21 cellular contexts compared by ENCODE assay signal in genomic region chr2:236783417-236784020, GRCh38.
A peak's percentile ranks its signal among the peaks of the same experiment; 100 is the strongest.
DNase-seq lines count a peak whose midpoint lies in the region; ATAC-seq and TF ChIP-seq lines count a peak whose summit lies in the region.
"Had no signal": no experiment of that assay in that cellular context is flagged by ENCODE, and none has a peak within 500 bp of the region (broad histone marks: within the 10 kb centered on the region; RNA-seq: fewer than 3 reads in every experiment).

No MANE protein-coding gene starts in this region.

- H3K4me1 ChIP-seq in PC-9 (replicated peaks; ENCODE audit: insufficient read depth) (peaks cover 20% of the 10 kb centered on the region), lower lobe of right lung (no peaks in the 10 kb centered on the region), subcutaneous abdominal adipose tissue (ENCODE audit: control insufficient read depth in 5 of 5, insufficient read depth in 5 of 5, low read length in 5 of 5) (peaks cover 2 to 31% (median 23%) of the 10 kb centered on the region in 5 donors)
- H3K4me1 ChIP-seq: HAP-1 had no signal

- peak; percentile 8 to 83 for ATAC-seq in left cardiac atrium
- no peak for ATAC-seq in Right ventricle myocardium superior (ENCODE audit: poor library complexity)
- peak; percentile 25 to 33 for ATAC-seq in lower lobe of right lung
- ATAC-seq: CD8-positive, alpha-beta T cell had no signal

- no peak overlapping the region for H3K4me3 ChIP-seq in PC-9
- no peak overlapping the region for H3K4me3 ChIP-seq in lower lobe of right lung
- H3K4me3 ChIP-seq in subcutaneous abdominal adipose tissue (ENCODE audit: low read depth in 1 of 5, low read length in 5 of 5) = no peak overlapping the region
- H3K4me3 ChIP-seq: HAP-1 had no signal

- no peak overlapping the region for H2AFZ ChIP-seq in PC-9

- no peaks in the 10 kb centered on the region for H3K36me3 ChIP-seq in PC-9 (ENCODE audit: low read depth)
- no peaks in the 10 kb centered on the region for H3K36me3 ChIP-seq in lower lobe of right lung
- no peaks in the 10 kb centered on the region for H3K36me3 ChIP-seq in subcutaneous abdominal adipose tissue (ENCODE audit: control insufficient read depth in 5 of 5, insufficient read depth in 5 of 5, low read length in 5 of 5)
- H3K36me3 ChIP-seq: HAP-1 had no signal

- intact Hi-C loops in left cardiac atrium (cut with DNase I) (no loop called here), Right ventricle myocardium superior (cut with DNase I) (no loop called here), PC-9 (cut with micrococcal nuclease; ENCODE audit: unreplicated experiment) (no loop called here), lower lobe of right lung (cut with DNase I) (no loop called here)

- H3K27ac ChIP-seq in PC-9 (peak overlapping the region; percentile 90), lower lobe of right lung (no peak overlapping the region), subcutaneous abdominal adipose tissue (ENCODE audit: low read depth, low read length) (peak overlapping the region; percentile 79)
- H3K27ac ChIP-seq: C4-2B, HL-60 had no signal

- DNase-seq in left cardiac atrium = no peak
- no peak for DNase-seq in Right ventricle myocardium superior
- peak in 1 of 2 experiments; percentile 22 for DNase-seq in PC-9
- DNase-seq in lower lobe of right lung = no peak
- DNase-seq in cortex of kidney (lab: John Stamatoyannopoulos, UW) = no peak
- no peak for DNase-seq in NCI-H446 (lab: John Stamatoyannopoulos, UW)
- DNase-seq: CD8-positive, alpha-beta T cell; DMS79 treated with DMSO at 0.1 percent for 48 hours; GF-D8; GOT3; NCI-H1048; NCI-H1417; NCI-H1694; NCI-H2081; NCI-H2227 treated with DMSO at 0.1 percent for 48 hours; NCI-H510A treated with DMSO at 0.1 percent for 48 hours; NCI-H774 had no signal

- no peak overlapping the region for H3K4me2 ChIP-seq in PC-9

- H3K27me3 ChIP-seq in PC-9 (ENCODE audit: insufficient read depth, low read depth) (peaks cover 11% of the 10 kb centered on the region; the same call in 1 of the 2 replicates), lower lobe of right lung (ENCODE audit: low read depth) (no peaks in the 10 kb centered on the region), subcutaneous abdominal adipose tissue (ENCODE audit: control insufficient read depth in 5 of 5, insufficient read depth in 4 of 5, low read length in 5 of 5) (no peaks in the 10 kb centered on the region)

- H3K9me3 ChIP-seq in PC-9 (ENCODE audit: insufficient read depth, low read depth) (no peaks in the 10 kb centered on the region), lower lobe of right lung (no peaks in the 10 kb centered on the region), subcutaneous abdominal adipose tissue (ENCODE audit: control insufficient read depth in 5 of 5, low read length in 5 of 5) (peaks cover 0 to 4% (median 0%) of the 10 kb centered on the region in 5 donors)
- H3K9me3 ChIP-seq: HAP-1 had no signal

- H3K79me2 ChIP-seq in PC-9 (ENCODE audit: low read depth) = no peaks in the 10 kb centered on the region

- POLR2A ChIA-PET in PC-9 (lab: Charles Lee; ENCODE audit: unreplicated experiment) = no interaction called here

- CTCF ChIA-PET in PC-9 (lab: Charles Lee) = no interaction called here

- H3F3A ChIP-seq in PC-9 (ENCODE audit: insufficient read depth, low read depth) = no peaks in the 10 kb centered on the region

- TF ChIP-seq CTCF in PC-9 (conservative IDR thresholded peaks at IDR 0.05) (no peak), lower lobe of right lung (IDR thresholded peaks at IDR 0.05) (no peak)

- H3K9ac ChIP-seq in subcutaneous abdominal adipose tissue (ENCODE audit: low read length in 5 of 5) = no peak overlapping the region

- BruUV-seq in PC-9 (replicated peaks; lab: Mats Ljungman, UMichigan) = no TSS peak

- no peaks in the 10 kb centered on the region for H4K20me1 ChIP-seq in PC-9 (ENCODE audit: insufficient read depth)

- H3K9me2 ChIP-seq in PC-9 (ENCODE audit: insufficient read depth) = no peaks in the 10 kb centered on the region
